Comparison of ENCODE assay signal across 24 cellular contexts in the genomic region with DNA sequence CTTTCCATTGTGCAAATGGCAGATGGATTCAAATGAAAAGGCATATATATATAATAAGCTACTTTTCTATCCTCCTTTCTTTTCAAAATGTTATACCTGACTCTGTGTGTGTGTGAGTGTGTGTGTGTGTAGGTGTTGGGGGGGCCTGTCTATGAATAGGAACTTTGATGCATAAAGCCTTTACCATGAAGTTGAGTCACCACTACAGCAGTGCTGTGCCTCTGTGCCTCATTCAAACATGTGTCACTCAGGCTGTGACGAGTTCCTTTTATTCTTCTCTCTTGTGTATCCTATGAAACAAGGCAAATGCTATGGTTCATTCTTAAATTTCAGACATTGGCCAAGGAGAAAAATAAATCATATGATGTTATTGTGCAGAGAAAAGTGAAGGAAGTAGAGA. TPM values are rescaled to one million over a fixed set of nuclear protein-coding genes. Genes with fewer than 3 reads are reported as not detected.
"Had no signal": no experiment of that assay in that cellular context is flagged by ENCODE, and none has a peak within 500 bp of the region (broad histone marks: within the 10 kb centered on the region; RNA-seq: fewer than 3 reads in every experiment).

No MANE protein-coding gene starts in this region.

- H3K9me3 Mint-ChIP-seq: activated naive CD4-positive, alpha-beta T cell treated with anti-CD3 and anti-CD28 coated beads for 36 hours; activated naive CD8-positive, alpha-beta T cell treated with anti-CD3 and anti-CD28 coated beads, Interleukin-2, amount 10 ng/mL, durations not matched to agents 7 days and 5 days; endodermal cell; naive B cell; neural crest cell; T-cell; T-helper 2 cell treated with Interferon-gamma antibody and Interleukin-4, amounts not matched to agents 5 μg/mL and 100 μg/mL, for 36 hours had no signal

- H3K9me3 ChIP-seq: lower lobe of right lung, spleen, tibial artery had no signal

- H3K4me3 ChIP-seq: coronary artery, lower lobe of right lung, spleen, tibial artery had no signal

- H3K36me3 ChIP-seq: lower lobe of right lung, spleen, tibial artery, WERI-Rb-1 had no signal

- H3K27ac Mint-ChIP-seq: activated naive CD4-positive, alpha-beta T cell treated with anti-CD3 and anti-CD28 coated beads for 36 hours; activated naive CD8-positive, alpha-beta T cell treated with anti-CD3 and anti-CD28 coated beads, Interleukin-2, amount 10 ng/mL, durations not matched to agents 7 days and 5 days; endodermal cell; naive B cell; progenitor cell of endocrine pancreas; T-cell; T-helper 2 cell treated with Interferon-gamma antibody and Interleukin-4, amounts not matched to agents 5 μg/mL and 100 μg/mL, for 36 hours had no signal

- H3K4me1 ChIP-seq: lower lobe of right lung, spleen had no signal

- H3K27me3 ChIP-seq: spleen, tibial artery had no signal

- H3K4me1 Mint-ChIP-seq: activated naive CD8-positive, alpha-beta T cell treated with anti-CD3 and anti-CD28 coated beads, Interleukin-2, amount 10 ng/mL, durations not matched to agents 7 days and 5 days; T-cell had no signal

- H3K27ac ChIP-seq: coronary artery, lower lobe of right lung, spleen, tibial artery, WERI-Rb-1 had no signal

- DNase-seq: activated CD4-positive, alpha-beta T cell treated with anti-CD3 and anti-CD28 coated beads for 1 hour; activated CD4-positive, alpha-beta T cell treated with anti-CD3 and anti-CD28 coated beads, Interleukin-2, amount 50 U/mL, for 4 hours; activated effector memory CD4-positive, alpha-beta T cell treated with Interleukin-2 at 50 U/mL for 16 hours; activated naive CD4-positive, alpha-beta T cell treated with anti-CD3 and anti-CD28 coated beads for 36 hours; activated naive CD8-positive, alpha-beta T cell treated with anti-CD3 and anti-CD28 coated beads, Interleukin-2, amount 10 ng/mL, durations not matched to agents 7 days and 5 days; activated T-cell treated with anti-CD3 and anti-CD28 coated beads, Interleukin-2, amount 50 U/mL, for 48 hours; amniotic stem cell; cerebellar nuclear complex; endodermal cell; foreskin fibroblast; lower lobe of right lung; naive B cell; spleen; stimulated activated CD4-positive, alpha-beta T cell treated with anti-CD3 and anti-CD28 coated beads, Interleukin-4, amount 100 ng/mL, for 1 hour; stimulated activated naive CD4-positive, alpha-beta T cell treated with Interleukin-2 at 50 U/mL for 16 hours; substantia nigra; T-cell; tibial artery; WERI-Rb-1 had no signal

- H3K4me3 Mint-ChIP-seq: activated naive CD4-positive, alpha-beta T cell treated with anti-CD3 and anti-CD28 coated beads for 36 hours; activated naive CD8-positive, alpha-beta T cell treated with anti-CD3 and anti-CD28 coated beads, Interleukin-2, amount 10 ng/mL, durations not matched to agents 7 days and 5 days; endodermal cell; naive B cell; neural crest cell; T-cell; T-helper 2 cell treated with Interferon-gamma antibody and Interleukin-4, amounts not matched to agents 5 μg/mL and 100 μg/mL, for 36 hours had no signal

- H3K27me3 Mint-ChIP-seq: activated naive CD8-positive, alpha-beta T cell treated with anti-CD3 and anti-CD28 coated beads, Interleukin-2, amount 10 ng/mL, durations not matched to agents 7 days and 5 days; naive B cell; progenitor cell of endocrine pancreas had no signal

- H3K36me3 Mint-ChIP-seq: activated naive CD8-positive, alpha-beta T cell treated with anti-CD3 and anti-CD28 coated beads, Interleukin-2, amount 10 ng/mL, durations not matched to agents 7 days and 5 days; naive B cell; T-cell had no signal

- ATAC-seq: left lobe of liver, lower lobe of right lung, T-cell had no signal

RNA-seq across cellular contexts. Expression of gene DKK1, which starts 52.7 kb away (rescaled TPM):
- total RNA-seq: activated naive CD4-positive, alpha-beta T cell treated with anti-CD3 and anti-CD28 coated beads for 36 hours; activated naive CD8-positive, alpha-beta T cell treated with anti-CD3 and anti-CD28 coated beads, Interleukin-2, amount 10 ng/mL, durations not matched to agents 7 days and 5 days had no signal
